In genomic region chrX:109635151-109635550, GRCh38 we compare ENCODE assay signal across 1 cellular context.
TF ChIP-seq lines count a peak whose summit lies in the region.

No MANE protein-coding gene starts in this region.

TF ChIP-seq in SK-N-SH, 30 proteins besides CTCF, POLR2A, EP300 and RAD21:
- no peak for TF ChIP-seq POLR2AphosphoS5 (IDR thresholded peaks at IDR 0.05; ENCODE audit: low read depth, low read length)
- no peak for TF ChIP-seq RXRA (IDR thresholded peaks at IDR 0.05; ENCODE audit: borderline replicate concordance, low read depth)
- no peak for TF ChIP-seq MEF2A (IDR thresholded peaks at IDR 0.05; ENCODE audit: borderline replicate concordance, low read depth)
- TF ChIP-seq NFIC (IDR thresholded peaks at IDR 0.05; ENCODE audit: borderline replicate concordance) = no peak
- no peak for TF ChIP-seq RFX5 (IDR thresholded peaks at IDR 0.05; ENCODE audit: low read length)
- no peak for TF ChIP-seq TCF12 (IDR thresholded peaks at IDR 0.05)
- no peak for TF ChIP-seq MAX (IDR thresholded peaks at IDR 0.05; ENCODE audit: low read depth)
- no peak for TF ChIP-seq RCOR1 (IDR thresholded peaks at IDR 0.05; ENCODE audit: low read length)
- no peak for TF ChIP-seq USF2 (IDR thresholded peaks at IDR 0.05; ENCODE audit: borderline replicate concordance, low read depth, low read length)
- TF ChIP-seq JUND (IDR thresholded peaks at IDR 0.05) = no peak
- no peak for TF ChIP-seq PBX3 (IDR thresholded peaks at IDR 0.05)
- TF ChIP-seq GATA2 (CRISPR knock-in tag; IDR thresholded peaks at IDR 0.05) = no peak
- TF ChIP-seq CHD2 (IDR thresholded peaks at IDR 0.05; ENCODE audit: low read length, partially characterized antibody) = no peak
- TF ChIP-seq ZBTB33 (IDR thresholded peaks at IDR 0.05; ENCODE audit: borderline replicate concordance, low read depth) = no peak
- no peak for TF ChIP-seq FOXJ3 (CRISPR knock-in tag; IDR thresholded peaks at IDR 0.05)
